20 cellular contexts compared by ENCODE assay signal in genomic region chr15:101232677-101233076, GRCh38. TPM values are rescaled to one million over a fixed set of nuclear protein-coding genes. Genes with fewer than 3 reads are reported as not detected.
DNase-seq lines count a peak whose midpoint lies in the region; ATAC-seq and TF ChIP-seq lines count a peak whose summit lies in the region.
"Had no signal": no experiment of that assay in that cellular context is flagged by ENCODE, and none has a peak within 500 bp of the region (broad histone marks: within the 10 kb centered on the region; RNA-seq: fewer than 3 reads in every experiment).

No MANE protein-coding gene starts in this region.

- peaks cover 6% of the 10 kb centered on the region for H3K27me3 Mint-ChIP-seq in GM23338 (ENCODE audit: insufficient read depth, low read depth, poor library complexity)
- H3K27me3 Mint-ChIP-seq: memory B cell; stimulated activated memory B cell treated with anti-CD40 and anti-IgM and Interleukin-4, amounts not matched to agents 10 μg/mL and 1 μg/mL and 100 μg/mL, for 72 hours had no signal

- peaks cover 33% of the 10 kb centered on the region for H3K36me3 Mint-ChIP-seq in GM23338 (ENCODE audit: low read depth)

- no peaks in the 10 kb centered on the region for H3K4me1 ChIP-seq in GM23338 (ENCODE audit: insufficient read depth)
- H3K4me1 ChIP-seq in RWPE2 (ENCODE audit: insufficient read depth, poor library complexity, severe bottlenecking) = peaks cover 20% of the 10 kb centered on the region
- H3K4me1 ChIP-seq in heart right ventricle = peaks cover 4 to 66% (median 16%) of the 10 kb centered on the region in 9 donors
- H3K4me1 ChIP-seq in psoas muscle = peaks cover 17% of the 10 kb centered on the region

- no peak overlapping the region; the same call in 2 of the 3 replicates for H3K4me3 Mint-ChIP-seq in GM23338
- H3K4me3 Mint-ChIP-seq: H9; memory B cell; nephron progenitor cell; stimulated activated memory B cell treated with anti-CD40 and anti-IgM and Interleukin-4, amounts not matched to agents 10 μg/mL and 1 μg/mL and 100 μg/mL, for 72 hours had no signal

- H3K4me3 ChIP-seq in GM23338 (no peak overlapping the region), RWPE2 (ENCODE audit: severe bottlenecking) (no peak overlapping the region), heart right ventricle (no peak overlapping the region), psoas muscle (peak overlapping the region; percentile 9)
- H3K4me3 ChIP-seq: PC-9 had no signal

- H3K9me3 ChIP-seq in RWPE2 (ENCODE audit: severe bottlenecking) (no peaks in the 10 kb centered on the region), heart right ventricle (peaks cover 0 to 21% (median 7%) of the 10 kb centered on the region in 11 donors), psoas muscle (peaks cover 13% of the 10 kb centered on the region)

- TF ChIP-seq CTCF in GM23338 (conservative IDR thresholded peaks at IDR 0.05; ENCODE audit: low read depth in 2 of 2) = no peak
- TF ChIP-seq CTCF in RWPE2 (IDR thresholded peaks at IDR 0.05; ENCODE audit: poor library complexity, severe bottlenecking) = no peak
- no peak for TF ChIP-seq CTCF in heart right ventricle (IDR thresholded peaks at IDR 0.05)
- no peak for TF ChIP-seq CTCF in psoas muscle (IDR thresholded peaks at IDR 0.05)

- H3K27ac ChIP-seq in GM23338 (ENCODE audit: low read depth) (no peak overlapping the region), RWPE2 (ENCODE audit: poor library complexity, severe bottlenecking) (peak overlapping the region; percentile 18), heart right ventricle (peak overlapping the region in 1 of 10 donors; percentile 32), psoas muscle (peak overlapping the region; percentile 50)
- H3K27ac ChIP-seq: PC-9 had no signal

- DNase-seq in GM23338 (ENCODE audit: low spot score) (peak; percentile 17), RWPE2 (ENCODE audit: low spot score) (no peak), heart right ventricle (no peak), psoas muscle (peak in 1 of 2 donors; percentile 36), LoVo (ENCODE audit: low spot score) (no peak), Ammon's horn (ENCODE audit: low spot score) (no peak)
- DNase-seq in stimulated activated naive CD4-positive, alpha-beta T cell (lab: John Stamatoyannopoulos, UW) = no peak
- DNase-seq: activated CD4-positive, alpha-beta T cell treated with anti-CD3 and anti-CD28 coated beads for 4 hours; activated CD8-positive, alpha-beta memory T cell treated with anti-CD3 and anti-CD28 coated beads, Interleukin-2, amount 50 U/mL, for 4 hours; activated gamma-delta T cell treated with Interleukin-2 at 50 U/mL for 16 hours; COR-L47; H9; islet precursor cell; NCI-H1092; NCI-H2107; NCI-H774; nephron progenitor cell; PC-9 had no signal

- no peaks in the 10 kb centered on the region for H3K27me3 ChIP-seq in GM23338 (ENCODE audit: insufficient read depth)
- no peaks in the 10 kb centered on the region for H3K27me3 ChIP-seq in RWPE2 (ENCODE audit: insufficient read depth, poor library complexity, severe bottlenecking)
- H3K27me3 ChIP-seq in heart right ventricle = no peaks in the 10 kb centered on the region
- H3K27me3 ChIP-seq in psoas muscle (ENCODE audit: insufficient read depth in 3 of 3, low read length in 2 of 3) = no peaks in the 10 kb centered on the region

- no peaks in the 10 kb centered on the region for H3F3A ChIP-seq in GM23338 (replicated peaks; ENCODE audit: low read depth)

- H3K27ac Mint-ChIP-seq in GM23338 = no peak overlapping the region
- H3K27ac Mint-ChIP-seq: memory B cell; stimulated activated memory B cell treated with anti-CD40 and anti-IgM and Interleukin-4, amounts not matched to agents 10 μg/mL and 1 μg/mL and 100 μg/mL, for 72 hours had no signal

- 47 to 48% methylated on average over 5 of the region's 5 CpGs for WGBS in heart right ventricle, 2 donors
- WGBS in psoas muscle, 3 donors = 42 to 59% (median 44%) methylated on average over 5 of the region's 5 CpGs

- H3K79me2 ChIP-seq in GM23338 (replicated peaks; ENCODE audit: insufficient read depth) = peaks cover 100% of the 10 kb centered on the region

- H3K36me3 ChIP-seq in GM23338 (ENCODE audit: insufficient read depth) = peaks cover 11% of the 10 kb centered on the region; the same call in 1 of the 2 replicates
- peaks cover 89% of the 10 kb centered on the region for H3K36me3 ChIP-seq in RWPE2 (ENCODE audit: low read depth)
- H3K36me3 ChIP-seq in heart right ventricle = peaks cover 0 to 79% (median 6%) of the 10 kb centered on the region in 9 donors
- H3K36me3 ChIP-seq in psoas muscle (ENCODE audit: insufficient read depth in 1 of 2, low read depth in 1 of 2) = peaks cover 0 to 24% of the 10 kb centered on the region in 2 donors

- ATAC-seq in GM23338 (peak; percentile 95), RWPE2 (ENCODE audit: low read depth) (peak; percentile 44; the same call in 1 of the 3 replicates), heart right ventricle (peak; percentile 12 to 91 (median 74)), psoas muscle (peak; percentile 87 to 96 (median 92))
- ATAC-seq: stimulated activated memory B cell treated with anti-CD40 and anti-IgM and Interleukin-4, amounts not matched to agents 10 μg/mL and 1 μg/mL and 100 μg/mL, for 72 hours had no signal

- intact Hi-C loops in heart right ventricle (cut with DNase I) (loop anchor here in 1 of 10 donors (5.0 kb wide), 1 partner anchor 50 kb away; no protein-coding TSS in a partner anchor), psoas muscle (cut with DNase I) (no loop called here)

- peaks cover 36% of the 10 kb centered on the region for H4K20me1 ChIP-seq in GM23338 (replicated peaks; ENCODE audit: insufficient read depth)

- no peaks in the 10 kb centered on the region for H3K9me3 Mint-ChIP-seq in GM23338
- H3K9me3 Mint-ChIP-seq: H9 had no signal

- H2AFZ ChIP-seq in GM23338 = no peak overlapping the region
- H2AFZ ChIP-seq: PC-9 had no signal

- H3K4me2 ChIP-seq in GM23338 = no peak overlapping the region
- H3K4me2 ChIP-seq: PC-9 had no signal

- peaks cover 25% of the 10 kb centered on the region for H3K4me1 Mint-ChIP-seq in GM23338

- no peaks in the 10 kb centered on the region for H3K9me2 ChIP-seq in GM23338 (ENCODE audit: insufficient read depth)

TF ChIP-seq in GM23338, 12 proteins besides CTCF, POLR2A, EP300 and RAD21 (continues in another document):
- TF ChIP-seq REST (IDR thresholded peaks at IDR 0.05; ENCODE audit: unreplicated experiment) (no peak), JUNB (IDR thresholded peaks at IDR 0.05; ENCODE audit: unreplicated experiment) (no peak), EZH2 (IDR thresholded peaks at IDR 0.05; ENCODE audit: low read depth, unreplicated experiment) (no peak), STAT1 (IDR thresholded peaks at IDR 0.05; ENCODE audit: unreplicated experiment) (no peak), ETS1 (IDR thresholded peaks at IDR 0.05) (no peak)

RNA-seq across cellular contexts. Expression of gene CHSY1, which starts 19.2 kb away (rescaled TPM):
- 45.4 and 47.7 TPM in 2 replicates for total RNA-seq in GM23338 (2014; rRNA removed; shearing (Covaris generic))
- polyA plus RNA-seq in GM23338 (2016; fragmentation: Nextera tagmentation; extraction: Ambion mirVana) = 9.8 and 11.6 TPM in 2 replicates
- 10 to 100 TPM in 8 of 10 donors, 1 to 10 TPM in 2; 9.7 to 35.1 (median 15.7) TPM for total RNA-seq in heart right ventricle
- polyA plus RNA-seq in heart right ventricle = 10 to 100 TPM in 1 of 2 donors, 1 to 10 TPM in 1; 6.9 to 11.3 TPM
- 10 to 100 TPM in 2 of 4 donors, 1 to 10 TPM in 2; 6.7 to 11.4 (median 8.5) TPM for total RNA-seq in psoas muscle
- 1 to 10 TPM; 2.9 to 5.0 (median 4.4) TPM for polyA plus RNA-seq in psoas muscle

RNA-seq across cellular contexts. Expression of gene SELENOS, which starts 44.6 kb away (rescaled TPM):
- 37.0 and 77.2 TPM in 2 replicates for total RNA-seq in GM23338 (2014; rRNA removed; shearing (Covaris generic))
- polyA plus RNA-seq in GM23338 (2016; fragmentation: Nextera tagmentation; extraction: Ambion mirVana) (106 and 108 TPM in 2 replicates), heart right ventricle (100 to 1,000 TPM in 1 of 2 donors, 10 to 100 TPM in 1; 48.4 to 192 TPM), psoas muscle (100 to 1,000 TPM; 137 to 201 (median 156) TPM)
- total RNA-seq in heart right ventricle (10 to 100 TPM; 28.4 to 90.6 (median 42.7) TPM), psoas muscle (10 to 100 TPM; 25.7 to 98.9 (median 50.4) TPM)

Comparison
In these comparisons a context has a peak if more than half of its experiments do, and no peak if none do; other contexts are left out.
1. ATAC-seq: peak in every context shown above with its lines; median percentile 95 in GM23338; 92 in psoas muscle; 74 in heart right ventricle; 44 in RWPE2.